ENCODE assay signal across 1 cellular context in the genomic region with DNA sequence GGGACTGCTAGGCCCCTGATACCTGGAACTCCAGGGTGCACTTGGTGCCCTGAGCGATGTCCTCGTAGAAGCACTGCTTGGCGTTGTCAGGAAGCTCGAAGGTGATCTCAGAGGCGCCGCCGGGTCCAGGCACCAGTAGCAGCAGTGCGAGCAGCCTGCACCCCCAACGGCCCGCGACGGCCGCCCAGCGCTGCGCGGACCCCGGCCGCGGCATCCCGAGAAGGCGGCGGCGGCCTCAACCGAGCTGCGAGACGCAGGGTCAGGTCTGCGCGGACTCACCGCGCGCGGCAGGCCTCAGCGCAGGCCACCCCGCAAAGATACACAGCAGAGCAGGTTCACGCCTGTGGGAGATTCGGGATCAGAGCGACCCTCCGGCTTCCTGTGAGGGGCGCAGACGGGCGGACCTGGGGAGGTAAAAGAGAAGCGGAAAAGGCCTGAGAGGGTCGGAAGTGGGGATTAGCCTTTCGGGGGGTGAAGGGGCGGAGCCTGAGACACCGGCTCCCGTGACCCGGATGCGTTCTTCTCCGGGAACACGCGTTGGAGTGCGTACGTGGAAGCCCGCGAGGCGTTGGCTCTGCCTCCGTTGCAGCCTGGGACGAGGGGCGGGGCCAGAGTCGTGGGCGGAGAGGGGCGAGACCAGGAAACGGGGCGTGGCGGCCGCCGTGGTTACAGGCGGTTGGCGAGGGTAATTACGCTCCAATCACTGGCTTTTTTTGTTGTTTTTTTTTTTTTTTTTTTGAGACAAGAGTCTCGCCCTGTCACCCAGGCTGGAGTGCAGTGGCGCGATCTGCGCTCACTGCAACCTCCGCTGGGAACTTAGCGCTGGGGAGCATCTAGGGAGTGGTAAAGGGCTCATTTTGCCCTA.
TF ChIP-seq lines count a peak whose summit lies in the region.

A gene (minus strand): TSS at position 458 of the 865 bp plus-strand sequence. CDS start 244 bp downstream, at position 214.

TF ChIP-seq in HepG2, 621 proteins besides CTCF, POLR2A, EP300 and RAD21 (continued from another document and continues in another):
- peak; percentile 91 for TF ChIP-seq THAP11 (CRISPR knock-in tag; IDR thresholded peaks at IDR 0.05)
- peak; percentile 36 for TF ChIP-seq HDAC2 (CRISPR knock-in tag; IDR thresholded peaks at IDR 0.05)
- TF ChIP-seq, protein P1, sequence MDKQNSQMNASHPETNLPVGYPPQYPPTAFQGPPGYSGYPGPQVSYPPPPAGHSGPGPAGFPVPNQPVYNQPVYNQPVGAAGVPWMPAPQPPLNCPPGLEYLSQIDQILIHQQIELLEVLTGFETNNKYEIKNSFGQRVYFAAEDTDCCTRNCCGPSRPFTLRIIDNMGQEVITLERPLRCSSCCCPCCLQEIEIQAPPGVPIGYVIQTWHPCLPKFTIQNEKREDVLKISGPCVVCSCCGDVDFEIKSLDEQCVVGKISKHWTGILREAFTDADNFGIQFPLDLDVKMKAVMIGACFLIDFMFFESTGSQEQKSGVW (CRISPR knock-in tag; IDR thresholded peaks at IDR 0.05; ENCODE audit: borderline replicate concordance), result no peak
- peak; percentile 30; the same call in 1 of the 2 replicates for TF ChIP-seq ZSCAN9 (CRISPR knock-in tag; IDR thresholded peaks at IDR 0.05; ENCODE audit: borderline replicate concordance)
- TF ChIP-seq, protein P2, sequence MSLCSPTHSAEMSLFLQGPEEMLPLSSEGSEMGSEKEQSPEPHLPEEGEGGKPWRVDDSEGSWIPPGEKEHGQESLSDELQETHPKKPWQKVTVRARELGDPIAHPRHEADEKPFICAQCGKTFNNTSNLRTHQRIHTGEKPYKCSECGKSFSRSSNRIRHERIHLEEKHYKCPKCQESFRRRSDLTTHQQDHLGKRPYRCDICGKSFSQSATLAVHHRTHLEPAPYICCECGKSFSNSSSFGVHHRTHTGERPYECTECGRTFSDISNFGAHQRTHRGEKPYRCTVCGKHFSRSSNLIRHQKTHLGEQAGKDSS (CRISPR knock-in tag; IDR thresholded peaks at IDR 0.05; ENCODE audit: borderline replicate concordance, low read depth), result peak; percentile 63; the same call in 1 of the 2 replicates
- TF ChIP-seq ZSCAN21 (CRISPR knock-in tag; IDR thresholded peaks at IDR 0.05; ENCODE audit: borderline replicate concordance), result peak; percentile 59; the same call in 1 of the 2 replicates
- peak; percentile 83 for TF ChIP-seq ZBTB7A (CRISPR knock-in tag; IDR thresholded peaks at IDR 0.05)
- no peak for TF ChIP-seq ZNF761 (CRISPR knock-in tag; conservative IDR thresholded peaks at IDR 0.05)
- TF ChIP-seq PCBP2 (optimal IDR thresholded peaks at IDR 0.05; ENCODE audit: low read depth, low read length, poor library complexity, severe bottlenecking), result no peak
- TF ChIP-seq RBFOX2 (IDR thresholded peaks at IDR 0.05; ENCODE audit: low read depth, low read length), result peak; percentile 91
- peak; percentile 86; the same call in 1 of the 2 replicates for TF ChIP-seq ZNF547 (CRISPR knock-in tag; IDR thresholded peaks at IDR 0.05)
- TF ChIP-seq ZNF577 (CRISPR knock-in tag; IDR thresholded peaks at IDR 0.05; ENCODE audit: borderline replicate concordance, low read depth), result no peak; the same call in 1 of the 2 replicates
- 0 out of 2 replicates have a peak, but pooled peaks have one; percentile 25 for TF ChIP-seq TP53 (CRISPR knock-in tag; conservative IDR thresholded peaks at IDR 0.05)
- peak; percentile 46; the same call in 1 of the 2 replicates for TF ChIP-seq HCFC1 (IDR thresholded peaks at IDR 0.05; ENCODE audit: low read depth, low read length)
- no peak for TF ChIP-seq NKX3-1 (CRISPR knock-in tag; IDR thresholded peaks at IDR 0.05)
- peak; percentile 83 for TF ChIP-seq ZNF605 (CRISPR knock-in tag; IDR thresholded peaks at IDR 0.05)
- TF ChIP-seq TOE1 (CRISPR knock-in tag; IDR thresholded peaks at IDR 0.05), result 0 out of 2 replicates have a peak, but pooled peaks have one; percentile 19
- peak; percentile 88; the same call in 1 of the 2 replicates for TF ChIP-seq ARNT2 (CRISPR knock-in tag; IDR thresholded peaks at IDR 0.05; ENCODE audit: low read depth)
- TF ChIP-seq TEAD3 (CRISPR knock-in tag; optimal IDR thresholded peaks at IDR 0.05; ENCODE audit: borderline replicate concordance), result peak; percentile 34
- peak; percentile 90 for TF ChIP-seq ZNF883 (CRISPR knock-in tag; IDR thresholded peaks at IDR 0.05; ENCODE audit: not compliant biosample characterization)
- TF ChIP-seq, protein P3, sequence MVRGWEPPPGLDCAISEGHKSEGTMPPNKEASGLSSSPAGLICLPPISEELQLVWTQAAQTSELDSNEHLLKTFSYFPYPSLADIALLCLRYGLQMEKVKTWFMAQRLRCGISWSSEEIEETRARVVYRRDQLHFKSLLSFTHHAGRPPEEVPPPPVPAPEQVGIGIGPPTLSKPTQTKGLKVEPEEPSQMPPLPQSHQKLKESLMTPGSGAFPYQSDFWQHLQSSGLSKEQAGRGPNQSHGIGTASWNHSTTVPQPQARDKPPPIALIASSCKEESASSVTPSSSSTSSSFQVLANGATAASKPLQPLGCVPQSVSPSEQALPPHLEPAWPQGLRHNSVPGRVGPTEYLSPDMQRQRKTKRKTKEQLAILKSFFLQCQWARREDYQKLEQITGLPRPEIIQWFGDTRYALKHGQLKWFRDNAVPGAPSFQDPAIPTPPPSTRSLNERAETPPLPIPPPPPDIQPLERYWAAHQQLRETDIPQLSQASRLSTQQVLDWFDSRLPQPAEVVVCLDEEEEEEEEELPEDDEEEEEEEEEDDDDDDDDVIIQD (CRISPR knock-in tag; IDR thresholded peaks at IDR 0.05; ENCODE audit: low read depth), result peak; percentile 55; the same call in 1 of the 2 replicates
- TF ChIP-seq, protein P4, sequence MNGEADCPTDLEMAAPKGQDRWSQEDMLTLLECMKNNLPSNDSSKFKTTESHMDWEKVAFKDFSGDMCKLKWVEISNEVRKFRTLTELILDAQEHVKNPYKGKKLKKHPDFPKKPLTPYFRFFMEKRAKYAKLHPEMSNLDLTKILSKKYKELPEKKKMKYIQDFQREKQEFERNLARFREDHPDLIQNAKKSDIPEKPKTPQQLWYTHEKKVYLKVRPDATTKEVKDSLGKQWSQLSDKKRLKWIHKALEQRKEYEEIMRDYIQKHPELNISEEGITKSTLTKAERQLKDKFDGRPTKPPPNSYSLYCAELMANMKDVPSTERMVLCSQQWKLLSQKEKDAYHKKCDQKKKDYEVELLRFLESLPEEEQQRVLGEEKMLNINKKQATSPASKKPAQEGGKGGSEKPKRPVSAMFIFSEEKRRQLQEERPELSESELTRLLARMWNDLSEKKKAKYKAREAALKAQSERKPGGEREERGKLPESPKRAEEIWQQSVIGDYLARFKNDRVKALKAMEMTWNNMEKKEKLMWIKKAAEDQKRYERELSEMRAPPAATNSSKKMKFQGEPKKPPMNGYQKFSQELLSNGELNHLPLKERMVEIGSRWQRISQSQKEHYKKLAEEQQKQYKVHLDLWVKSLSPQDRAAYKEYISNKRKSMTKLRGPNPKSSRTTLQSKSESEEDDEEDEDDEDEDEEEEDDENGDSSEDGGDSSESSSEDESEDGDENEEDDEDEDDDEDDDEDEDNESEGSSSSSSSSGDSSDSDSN (CRISPR knock-in tag; IDR thresholded peaks at IDR 0.05), result peak; percentile 95
- TF ChIP-seq, protein P5, sequence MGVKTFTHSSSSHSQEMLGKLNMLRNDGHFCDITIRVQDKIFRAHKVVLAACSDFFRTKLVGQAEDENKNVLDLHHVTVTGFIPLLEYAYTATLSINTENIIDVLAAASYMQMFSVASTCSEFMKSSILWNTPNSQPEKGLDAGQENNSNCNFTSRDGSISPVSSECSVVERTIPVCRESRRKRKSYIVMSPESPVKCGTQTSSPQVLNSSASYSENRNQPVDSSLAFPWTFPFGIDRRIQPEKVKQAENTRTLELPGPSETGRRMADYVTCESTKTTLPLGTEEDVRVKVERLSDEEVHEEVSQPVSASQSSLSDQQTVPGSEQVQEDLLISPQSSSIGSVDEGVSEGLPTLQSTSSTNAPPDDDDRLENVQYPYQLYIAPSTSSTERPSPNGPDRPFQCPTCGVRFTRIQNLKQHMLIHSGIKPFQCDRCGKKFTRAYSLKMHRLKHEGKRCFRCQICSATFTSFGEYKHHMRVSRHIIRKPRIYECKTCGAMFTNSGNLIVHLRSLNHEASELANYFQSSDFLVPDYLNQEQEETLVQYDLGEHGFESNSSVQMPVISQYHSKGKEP (CRISPR knock-in tag; IDR thresholded peaks at IDR 0.05), result no peak
- TF ChIP-seq ZMAT3 (CRISPR knock-in tag; conservative IDR thresholded peaks at IDR 0.05), result peak; percentile 75; the same call in 1 of the 2 replicates
- TF ChIP-seq ZNF816 (CRISPR knock-in tag; IDR thresholded peaks at IDR 0.05; ENCODE audit: borderline replicate concordance), result peak; percentile 96; the same call in 1 of the 2 replicates
- no peak for TF ChIP-seq HDAC6 (IDR thresholded peaks at IDR 0.05; ENCODE audit: low read depth, low read length)
- TF ChIP-seq, protein P6, sequence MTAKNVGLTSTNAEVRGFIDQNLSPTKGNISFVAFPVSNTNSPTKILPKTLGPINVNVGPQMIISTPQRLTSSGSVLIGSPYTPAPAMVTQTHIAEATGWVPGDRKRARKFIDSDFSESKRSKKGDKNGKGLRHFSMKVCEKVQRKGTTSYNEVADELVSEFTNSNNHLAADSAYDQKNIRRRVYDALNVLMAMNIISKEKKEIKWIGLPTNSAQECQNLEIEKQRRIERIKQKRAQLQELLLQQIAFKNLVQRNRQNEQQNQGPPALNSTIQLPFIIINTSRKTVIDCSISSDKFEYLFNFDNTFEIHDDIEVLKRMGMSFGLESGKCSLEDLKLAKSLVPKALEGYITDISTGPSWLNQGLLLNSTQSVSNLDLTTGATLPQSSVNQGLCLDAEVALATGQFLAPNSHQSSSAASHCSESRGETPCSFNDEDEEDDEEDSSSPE (CRISPR knock-in tag; IDR thresholded peaks at IDR 0.05), result peak; percentile 73
- no peak; the same call in 1 of the 2 replicates for TF ChIP-seq SOX13 (IDR thresholded peaks at IDR 0.05)
- peak in 1 of 2 experiments; percentile 54; a peak in 1 of 4 replicates for TF ChIP-seq SOX13 (CRISPR knock-in tag; conservative IDR thresholded peaks at IDR 0.05 in 1 of 2, IDR thresholded peaks at IDR 0.05 in 1 of 2)
- TF ChIP-seq, protein P7, sequence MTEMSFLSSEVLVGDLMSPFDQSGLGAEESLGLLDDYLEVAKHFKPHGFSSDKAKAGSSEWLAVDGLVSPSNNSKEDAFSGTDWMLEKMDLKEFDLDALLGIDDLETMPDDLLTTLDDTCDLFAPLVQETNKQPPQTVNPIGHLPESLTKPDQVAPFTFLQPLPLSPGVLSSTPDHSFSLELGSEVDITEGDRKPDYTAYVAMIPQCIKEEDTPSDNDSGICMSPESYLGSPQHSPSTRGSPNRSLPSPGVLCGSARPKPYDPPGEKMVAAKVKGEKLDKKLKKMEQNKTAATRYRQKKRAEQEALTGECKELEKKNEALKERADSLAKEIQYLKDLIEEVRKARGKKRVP (CRISPR knock-in tag; IDR thresholded peaks at IDR 0.05), result peak in 1 of 2 experiments; percentile 53; a peak in 2 of 4 replicates
- peak; percentile 21; the same call in 1 of the 2 replicates for TF ChIP-seq CEBPG (CRISPR knock-in tag; IDR thresholded peaks at IDR 0.05)
- TF ChIP-seq KLF15 (CRISPR knock-in tag; IDR thresholded peaks at IDR 0.05; ENCODE audit: borderline replicate concordance), result peak; percentile 80; the same call in 1 of the 2 replicates
- TF ChIP-seq ZNF607 (CRISPR knock-in tag; IDR thresholded peaks at IDR 0.05; ENCODE audit: borderline replicate concordance), result peak; percentile 78; the same call in 1 of the 2 replicates
- TF ChIP-seq, protein P8, sequence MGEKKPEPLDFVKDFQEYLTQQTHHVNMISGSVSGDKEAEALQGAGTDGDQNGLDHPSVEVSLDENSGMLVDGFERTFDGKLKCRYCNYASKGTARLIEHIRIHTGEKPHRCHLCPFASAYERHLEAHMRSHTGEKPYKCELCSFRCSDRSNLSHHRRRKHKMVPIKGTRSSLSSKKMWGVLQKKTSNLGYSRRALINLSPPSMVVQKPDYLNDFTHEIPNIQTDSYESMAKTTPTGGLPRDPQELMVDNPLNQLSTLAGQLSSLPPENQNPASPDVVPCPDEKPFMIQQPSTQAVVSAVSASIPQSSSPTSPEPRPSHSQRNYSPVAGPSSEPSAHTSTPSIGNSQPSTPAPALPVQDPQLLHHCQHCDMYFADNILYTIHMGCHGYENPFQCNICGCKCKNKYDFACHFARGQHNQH (CRISPR knock-in tag; IDR thresholded peaks at IDR 0.05), result peak; percentile 94
- peak; percentile 54; the same call in 1 of the 2 replicates for TF ChIP-seq BHLHE40 (IDR thresholded peaks at IDR 0.05; ENCODE audit: low read length)
- TF ChIP-seq, protein P9, sequence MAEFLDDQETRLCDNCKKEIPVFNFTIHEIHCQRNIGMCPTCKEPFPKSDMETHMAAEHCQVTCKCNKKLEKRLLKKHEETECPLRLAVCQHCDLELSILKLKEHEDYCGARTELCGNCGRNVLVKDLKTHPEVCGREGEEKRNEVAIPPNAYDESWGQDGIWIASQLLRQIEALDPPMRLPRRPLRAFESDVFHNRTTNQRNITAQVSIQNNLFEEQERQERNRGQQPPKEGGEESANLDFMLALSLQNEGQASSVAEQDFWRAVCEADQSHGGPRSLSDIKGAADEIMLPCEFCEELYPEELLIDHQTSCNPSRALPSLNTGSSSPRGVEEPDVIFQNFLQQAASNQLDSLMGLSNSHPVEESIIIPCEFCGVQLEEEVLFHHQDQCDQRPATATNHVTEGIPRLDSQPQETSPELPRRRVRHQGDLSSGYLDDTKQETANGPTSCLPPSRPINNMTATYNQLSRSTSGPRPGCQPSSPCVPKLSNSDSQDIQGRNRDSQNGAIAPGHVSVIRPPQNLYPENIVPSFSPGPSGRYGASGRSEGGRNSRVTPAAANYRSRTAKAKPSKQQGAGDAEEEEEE (CRISPR knock-in tag; IDR thresholded peaks at IDR 0.05; ENCODE audit: borderline replicate concordance), result 0 out of 2 replicates have a peak, but pooled peaks have one; percentile 35
- TF ChIP-seq, protein P10, sequence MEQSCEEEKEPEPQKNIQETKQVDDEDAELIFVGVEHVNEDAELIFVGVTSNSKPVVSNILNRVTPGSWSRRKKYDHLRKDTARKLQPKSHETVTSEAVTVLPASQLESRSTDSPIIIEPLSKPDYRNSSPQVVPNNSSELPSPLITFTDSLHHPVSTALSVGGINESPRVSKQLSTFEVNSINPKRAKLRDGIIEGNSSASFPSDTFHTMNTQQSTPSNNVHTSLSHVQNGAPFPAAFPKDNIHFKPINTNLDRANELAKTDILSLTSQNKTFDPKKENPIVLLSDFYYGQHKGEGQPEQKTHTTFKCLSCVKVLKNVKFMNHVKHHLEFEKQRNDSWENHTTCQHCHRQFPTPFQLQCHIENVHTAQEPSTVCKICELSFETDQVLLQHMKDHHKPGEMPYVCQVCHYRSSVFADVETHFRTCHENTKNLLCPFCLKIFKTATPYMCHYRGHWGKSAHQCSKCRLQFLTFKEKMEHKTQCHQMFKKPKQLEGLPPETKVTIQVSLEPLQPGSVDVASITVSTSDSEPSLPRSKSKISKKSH (CRISPR knock-in tag; IDR thresholded peaks at IDR 0.05; ENCODE audit: borderline replicate concordance), result peak; percentile 51; the same call in 1 of the 2 replicates
- TF ChIP-seq HOXA9 (CRISPR knock-in tag; IDR thresholded peaks at IDR 0.05; ENCODE audit: borderline replicate concordance), result no peak
- TF ChIP-seq, protein P11, sequence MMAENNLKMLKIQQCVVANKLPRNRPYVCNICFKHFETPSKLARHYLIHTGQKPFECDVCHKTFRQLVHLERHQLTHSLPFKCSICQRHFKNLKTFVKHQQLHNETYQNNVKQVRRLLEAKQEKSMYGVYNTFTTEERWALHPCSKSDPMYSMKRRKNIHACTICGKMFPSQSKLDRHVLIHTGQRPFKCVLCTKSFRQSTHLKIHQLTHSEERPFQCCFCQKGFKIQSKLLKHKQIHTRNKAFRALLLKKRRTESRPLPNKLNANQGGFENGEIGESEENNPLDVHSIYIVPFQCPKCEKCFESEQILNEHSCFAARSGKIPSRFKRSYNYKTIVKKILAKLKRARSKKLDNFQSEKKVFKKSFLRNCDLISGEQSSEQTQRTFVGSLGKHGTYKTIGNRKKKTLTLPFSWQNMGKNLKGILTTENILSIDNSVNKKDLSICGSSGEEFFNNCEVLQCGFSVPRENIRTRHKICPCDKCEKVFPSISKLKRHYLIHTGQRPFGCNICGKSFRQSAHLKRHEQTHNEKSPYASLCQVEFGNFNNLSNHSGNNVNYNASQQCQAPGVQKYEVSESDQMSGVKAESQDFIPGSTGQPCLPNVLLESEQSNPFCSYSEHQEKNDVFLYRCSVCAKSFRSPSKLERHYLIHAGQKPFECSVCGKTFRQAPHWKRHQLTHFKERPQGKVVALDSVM (CRISPR knock-in tag; IDR thresholded peaks at IDR 0.05), result peak; percentile 63; the same call in 1 of the 2 replicates
